1 cellular context compared by ENCODE assay signal in genomic region chr4:10053635-10054453, GRCh38.
TF ChIP-seq lines count a peak whose summit lies in the region.

No MANE protein-coding gene starts in this region.

TF ChIP-seq in HepG2, 621 proteins besides CTCF, POLR2A, EP300 and RAD21 (continued from another document):
- TF ChIP-seq ATF2 (CRISPR knock-in tag; IDR thresholded peaks at IDR 0.05) (no peak), SMARCC2 (IDR thresholded peaks at IDR 0.05) (no peak), SALL2 (CRISPR knock-in tag; IDR thresholded peaks at IDR 0.05) (no peak), CEBPG (CRISPR knock-in tag; IDR thresholded peaks at IDR 0.05) (peak; percentile 55), ZNF512B (CRISPR knock-in tag; IDR thresholded peaks at IDR 0.05; ENCODE audit: borderline replicate concordance) (no peak), ZNF292 (CRISPR knock-in tag; IDR thresholded peaks at IDR 0.05; ENCODE audit: borderline replicate concordance, low read depth) (no peak), FOXP1 (IDR thresholded peaks at IDR 0.05) (no peak), FOXP1 (CRISPR knock-in tag; IDR thresholded peaks at IDR 0.05) (no peak), SALL1 (CRISPR knock-in tag; IDR thresholded peaks at IDR 0.05) (peak; percentile 59), TFDP2 (CRISPR knock-in tag; IDR thresholded peaks at IDR 0.05) (0 out of 2 replicates have a peak, but pooled peaks have one; percentile 24), ZXDC (CRISPR knock-in tag; IDR thresholded peaks at IDR 0.05) (0 out of 2 replicates have a peak, but pooled peaks have one; percentile 54), HNF4A (CRISPR knock-in tag; IDR thresholded peaks at IDR 0.05) (0 out of 2 replicates have a peak, but pooled peaks have one; percentile 16), CEBPB (IDR thresholded peaks at IDR 0.05; ENCODE audit: borderline replicate concordance, low read depth, low read length) (peak; percentile 56; the same call in 1 of the 2 replicates)
- TF ChIP-seq, protein P1, sequence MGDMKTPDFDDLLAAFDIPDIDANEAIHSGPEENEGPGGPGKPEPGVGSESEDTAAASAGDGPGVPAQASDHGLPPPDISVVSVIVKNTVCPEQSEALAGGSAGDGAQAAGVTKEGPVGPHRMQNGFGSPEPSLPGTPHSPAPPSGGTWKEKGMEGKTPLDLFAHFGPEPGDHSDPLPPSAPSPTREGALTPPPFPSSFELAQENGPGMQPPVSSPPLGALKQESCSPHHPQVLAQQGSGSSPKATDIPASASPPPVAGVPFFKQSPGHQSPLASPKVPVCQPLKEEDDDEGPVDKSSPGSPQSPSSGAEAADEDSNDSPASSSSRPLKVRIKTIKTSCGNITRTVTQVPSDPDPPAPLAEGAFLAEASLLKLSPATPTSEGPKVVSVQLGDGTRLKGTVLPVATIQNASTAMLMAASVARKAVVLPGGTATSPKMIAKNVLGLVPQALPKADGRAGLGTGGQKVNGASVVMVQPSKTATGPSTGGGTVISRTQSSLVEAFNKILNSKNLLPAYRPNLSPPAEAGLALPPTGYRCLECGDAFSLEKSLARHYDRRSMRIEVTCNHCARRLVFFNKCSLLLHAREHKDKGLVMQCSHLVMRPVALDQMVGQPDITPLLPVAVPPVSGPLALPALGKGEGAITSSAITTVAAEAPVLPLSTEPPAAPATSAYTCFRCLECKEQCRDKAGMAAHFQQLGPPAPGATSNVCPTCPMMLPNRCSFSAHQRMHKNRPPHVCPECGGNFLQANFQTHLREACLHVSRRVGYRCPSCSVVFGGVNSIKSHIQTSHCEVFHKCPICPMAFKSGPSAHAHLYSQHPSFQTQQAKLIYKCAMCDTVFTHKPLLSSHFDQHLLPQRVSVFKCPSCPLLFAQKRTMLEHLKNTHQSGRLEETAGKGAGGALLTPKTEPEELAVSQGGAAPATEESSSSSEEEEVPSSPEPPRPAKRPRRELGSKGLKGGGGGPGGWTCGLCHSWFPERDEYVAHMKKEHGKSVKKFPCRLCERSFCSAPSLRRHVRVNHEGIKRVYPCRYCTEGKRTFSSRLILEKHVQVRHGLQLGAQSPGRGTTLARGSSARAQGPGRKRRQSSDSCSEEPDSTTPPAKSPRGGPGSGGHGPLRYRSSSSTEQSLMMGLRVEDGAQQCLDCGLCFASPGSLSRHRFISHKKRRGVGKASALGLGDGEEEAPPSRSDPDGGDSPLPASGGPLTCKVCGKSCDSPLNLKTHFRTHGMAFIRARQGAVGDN (CRISPR knock-in tag; IDR thresholded peaks at IDR 0.05): peak; percentile 25; the same call in 1 of the 2 replicates
- TF ChIP-seq, protein P2, sequence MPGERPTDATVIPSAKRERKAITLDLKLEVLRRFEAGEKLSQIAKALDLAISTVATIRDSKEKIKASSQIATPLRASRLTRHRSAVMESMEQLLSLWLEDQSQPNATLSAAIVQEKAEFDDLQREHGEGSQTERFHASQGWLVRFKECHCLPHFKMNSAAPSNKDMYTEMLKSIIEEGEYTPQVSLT (CRISPR knock-in tag; IDR thresholded peaks at IDR 0.05; ENCODE audit: borderline replicate concordance, low read depth): no peak
- TF ChIP-seq, protein P3, sequence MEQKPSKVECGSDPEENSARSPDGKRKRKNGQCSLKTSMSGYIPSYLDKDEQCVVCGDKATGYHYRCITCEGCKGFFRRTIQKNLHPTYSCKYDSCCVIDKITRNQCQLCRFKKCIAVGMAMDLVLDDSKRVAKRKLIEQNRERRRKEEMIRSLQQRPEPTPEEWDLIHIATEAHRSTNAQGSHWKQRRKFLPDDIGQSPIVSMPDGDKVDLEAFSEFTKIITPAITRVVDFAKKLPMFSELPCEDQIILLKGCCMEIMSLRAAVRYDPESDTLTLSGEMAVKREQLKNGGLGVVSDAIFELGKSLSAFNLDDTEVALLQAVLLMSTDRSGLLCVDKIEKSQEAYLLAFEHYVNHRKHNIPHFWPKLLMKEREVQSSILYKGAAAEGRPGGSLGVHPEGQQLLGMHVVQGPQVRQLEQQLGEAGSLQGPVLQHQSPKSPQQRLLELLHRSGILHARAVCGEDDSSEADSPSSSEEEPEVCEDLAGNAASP (CRISPR knock-in tag; IDR thresholded peaks at IDR 0.05; ENCODE audit: borderline replicate concordance): no peak
- TF ChIP-seq, protein P4, sequence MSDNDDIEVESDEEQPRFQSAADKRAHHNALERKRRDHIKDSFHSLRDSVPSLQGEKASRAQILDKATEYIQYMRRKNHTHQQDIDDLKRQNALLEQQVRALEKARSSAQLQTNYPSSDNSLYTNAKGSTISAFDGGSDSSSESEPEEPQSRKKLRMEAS (IDR thresholded peaks at IDR 0.05): peak; percentile 84
- TF ChIP-seq, protein P5, sequence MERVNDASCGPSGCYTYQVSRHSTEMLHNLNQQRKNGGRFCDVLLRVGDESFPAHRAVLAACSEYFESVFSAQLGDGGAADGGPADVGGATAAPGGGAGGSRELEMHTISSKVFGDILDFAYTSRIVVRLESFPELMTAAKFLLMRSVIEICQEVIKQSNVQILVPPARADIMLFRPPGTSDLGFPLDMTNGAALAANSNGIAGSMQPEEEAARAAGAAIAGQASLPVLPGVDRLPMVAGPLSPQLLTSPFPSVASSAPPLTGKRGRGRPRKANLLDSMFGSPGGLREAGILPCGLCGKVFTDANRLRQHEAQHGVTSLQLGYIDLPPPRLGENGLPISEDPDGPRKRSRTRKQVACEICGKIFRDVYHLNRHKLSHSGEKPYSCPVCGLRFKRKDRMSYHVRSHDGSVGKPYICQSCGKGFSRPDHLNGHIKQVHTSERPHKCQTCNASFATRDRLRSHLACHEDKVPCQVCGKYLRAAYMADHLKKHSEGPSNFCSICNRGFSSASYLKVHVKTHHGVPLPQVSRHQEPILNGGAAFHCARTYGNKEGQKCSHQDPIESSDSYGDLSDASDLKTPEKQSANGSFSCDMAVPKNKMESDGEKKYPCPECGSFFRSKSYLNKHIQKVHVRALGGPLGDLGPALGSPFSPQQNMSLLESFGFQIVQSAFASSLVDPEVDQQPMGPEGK (CRISPR knock-in tag; IDR thresholded peaks at IDR 0.05): no peak
- TF ChIP-seq, protein P6, sequence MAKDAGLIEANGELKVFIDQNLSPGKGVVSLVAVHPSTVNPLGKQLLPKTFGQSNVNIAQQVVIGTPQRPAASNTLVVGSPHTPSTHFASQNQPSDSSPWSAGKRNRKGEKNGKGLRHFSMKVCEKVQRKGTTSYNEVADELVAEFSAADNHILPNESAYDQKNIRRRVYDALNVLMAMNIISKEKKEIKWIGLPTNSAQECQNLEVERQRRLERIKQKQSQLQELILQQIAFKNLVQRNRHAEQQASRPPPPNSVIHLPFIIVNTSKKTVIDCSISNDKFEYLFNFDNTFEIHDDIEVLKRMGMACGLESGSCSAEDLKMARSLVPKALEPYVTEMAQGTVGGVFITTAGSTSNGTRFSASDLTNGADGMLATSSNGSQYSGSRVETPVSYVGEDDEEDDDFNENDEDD (CRISPR knock-in tag; IDR thresholded peaks at IDR 0.05; ENCODE audit: borderline replicate concordance): peak; percentile 37; the same call in 1 of the 2 replicates
